15 cellular contexts compared by ENCODE assay signal in genomic region chr1:99457381-99458165, GRCh38.
DNase-seq lines count a peak whose midpoint lies in the region; ATAC-seq, FAIRE-seq and TF ChIP-seq lines count a peak whose summit lies in the region.
"Had no signal": no experiment of that assay in that cellular context is flagged by ENCODE, and none has a peak within 500 bp of the region (broad histone marks: within the 10 kb centered on the region; RNA-seq: fewer than 3 reads in every experiment).

No MANE protein-coding gene starts in this region.

- DNase-seq in ELR (ENCODE audit: low read depth) (peak; percentile 96), RCC 7860 (ENCODE audit: low spot score) (peak; percentile 89), fibroblast of lung (ENCODE audit: low read depth in 2 of 2) (peak; percentile 53 to 83), putamen (ENCODE audit: low spot score) (peak; percentile 85), NCI-H2029 treated with DMSO at 0.1 percent for 48 hours (lab: John Stamatoyannopoulos, UW) (no peak), OCI-M1 (lab: John Stamatoyannopoulos, UW) (no peak), NCI-H748 (lab: John Stamatoyannopoulos, UW; ENCODE audit: unreplicated experiment) (no peak)
- DNase-seq: activated B cell treated with CpG ODN at 0.5 μM for 24 hours; activated T-cell treated with anti-CD3 and anti-CD28 coated beads, Interleukin-2, amount 50 U/mL, for 1 hour; esophagus squamous epithelium; GOT3 had no signal

- no peak overlapping the region for H3K9ac ChIP-seq in fibroblast of lung (ENCODE audit: insufficient read depth, low read length)

- no peak overlapping the region for H3K4me3 ChIP-seq in fibroblast of lung (replicated peaks in 1 of 4; ENCODE audit: control extremely low read depth in 1 of 4, insufficient read depth in 1 of 4, low read depth in 3 of 4, low read length in 4 of 4)
- H3K4me3 ChIP-seq: esophagus squamous epithelium, GM12878 had no signal

- no peaks in the 10 kb centered on the region for H3K36me3 ChIP-seq in fibroblast of lung (ENCODE audit: control insufficient read depth, insufficient read depth, low read length)
- H3K36me3 ChIP-seq: esophagus squamous epithelium, neutrophil had no signal

- H4K20me1 ChIP-seq in fibroblast of lung (ENCODE audit: control insufficient read depth, extremely low read depth, insufficient read depth, low read length), result no peaks in the 10 kb centered on the region

- no peaks in the 10 kb centered on the region for H3K27me3 ChIP-seq in fibroblast of lung (ENCODE audit: control insufficient read depth, insufficient read depth, low read length)
- H3K27me3 ChIP-seq: esophagus squamous epithelium, neutrophil had no signal

- H3K9me3 ChIP-seq in fibroblast of lung (ENCODE audit: control insufficient read depth, insufficient read depth, low read depth, low read length), result no peaks in the 10 kb centered on the region
- H3K9me3 ChIP-seq: esophagus squamous epithelium, neutrophil had no signal

- peak overlapping the region; percentile 28 for H3K27ac ChIP-seq in fibroblast of lung (ENCODE audit: insufficient read depth, low read length)
- H3K27ac ChIP-seq: esophagus squamous epithelium, neutrophil had no signal

- FAIRE-seq in RCC 7860 (lab: Jason Lieb, UNC), result peak; percentile 93
- FAIRE-seq: GM12878 had no signal

- peak overlapping the region; percentile 26 for H2AFZ ChIP-seq in fibroblast of lung (ENCODE audit: low read length)

- TF ChIP-seq CTCF in fibroblast of lung (conservative IDR thresholded peaks at IDR 0.05 in 1 of 2, IDR thresholded peaks at IDR 0.05 in 1 of 2; ENCODE audit: low read depth in 1 of 2, low read length in 2 of 2), result no peak

- ATAC-seq in HG03354 (IDR thresholded peaks at IDR 0.05; ENCODE audit: poor library complexity, severe bottlenecking, unreplicated experiment), result no peak
- ATAC-seq: GM12878; stimulated activated effector memory CD8-positive, alpha-beta T cell treated with anti-CD3 and anti-CD28 coated beads, Interleukin-12 subunit alpha, Interleukin-12 subunit beta, amount 100 ng/mL, for 72 hours had no signal

- H3K4me2 ChIP-seq in fibroblast of lung (ENCODE audit: extremely low read depth, insufficient read depth, low read length), result peak overlapping the region; percentile 7

- no peaks in the 10 kb centered on the region for H3K79me2 ChIP-seq in fibroblast of lung (ENCODE audit: control insufficient read depth, insufficient read depth, low read length)

- H3K4me1 ChIP-seq in fibroblast of lung (ENCODE audit: control insufficient read depth, extremely low read depth, insufficient read depth, low read length), result peaks cover 8% of the 10 kb centered on the region
- H3K4me1 ChIP-seq: esophagus squamous epithelium had no signal

Comparison
In these comparisons a context has a peak if more than half of its experiments do, and no peak if none do; other contexts are left out.
1. DNase-seq: peak in ELR (single experiment), RCC 7860 (single experiment), fibroblast of lung (2 of 2) and putamen (single experiment); none in NCI-H2029 treated with DMSO at 0.1 percent for 48 hours (single experiment), OCI-M1 (single experiment) and NCI-H748 (single experiment).